In the genomic region with DNA sequence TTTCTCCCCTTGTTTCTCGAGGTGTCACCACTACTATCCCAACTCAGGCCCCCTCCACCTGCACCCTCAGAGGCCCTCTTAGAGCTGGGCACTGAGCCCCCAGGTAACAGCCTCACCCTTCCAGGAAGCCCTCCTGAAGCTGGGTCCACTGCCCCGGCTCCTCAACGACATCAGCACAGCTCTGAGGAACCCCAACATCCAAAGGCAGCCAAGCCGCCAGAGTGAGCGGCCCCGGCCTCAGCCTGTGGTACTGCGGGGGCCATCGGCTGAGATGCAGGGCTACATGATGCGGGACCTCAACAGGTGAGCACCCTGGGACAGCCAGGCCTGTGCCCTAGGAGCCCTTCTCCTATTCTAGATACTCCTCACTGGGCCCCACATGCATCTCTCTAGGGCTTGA, we compare ENCODE assay signal across 1 cellular context.
TF ChIP-seq lines count a peak whose summit lies in the region.

No MANE protein-coding gene starts in this region.

TF ChIP-seq in K562, 482 proteins besides CTCF, POLR2A, EP300 and RAD21:
- TF ChIP-seq SP1 (CRISPR knock-in tag; IDR thresholded peaks at IDR 0.05) (no peak), POLR2G (IDR thresholded peaks at IDR 0.05; ENCODE audit: low read depth, low read length) (peak; percentile 39; the same call in 1 of the 2 replicates), NR1H2 (CRISPR knock-in tag; IDR thresholded peaks at IDR 0.05) (no peak), ZNF143 (CRISPR knock-in tag; IDR thresholded peaks at IDR 0.05) (no peak), ETS2 (tag; IDR thresholded peaks at IDR 0.05; ENCODE audit: borderline replicate concordance, poor library complexity, severe bottlenecking) (no peak), PML (IDR thresholded peaks at IDR 0.05; ENCODE audit: low read length) (no peak), ZHX1 (conservative IDR thresholded peaks at IDR 0.05; ENCODE audit: low read length) (no peak)
- TF ChIP-seq, protein P1, sequence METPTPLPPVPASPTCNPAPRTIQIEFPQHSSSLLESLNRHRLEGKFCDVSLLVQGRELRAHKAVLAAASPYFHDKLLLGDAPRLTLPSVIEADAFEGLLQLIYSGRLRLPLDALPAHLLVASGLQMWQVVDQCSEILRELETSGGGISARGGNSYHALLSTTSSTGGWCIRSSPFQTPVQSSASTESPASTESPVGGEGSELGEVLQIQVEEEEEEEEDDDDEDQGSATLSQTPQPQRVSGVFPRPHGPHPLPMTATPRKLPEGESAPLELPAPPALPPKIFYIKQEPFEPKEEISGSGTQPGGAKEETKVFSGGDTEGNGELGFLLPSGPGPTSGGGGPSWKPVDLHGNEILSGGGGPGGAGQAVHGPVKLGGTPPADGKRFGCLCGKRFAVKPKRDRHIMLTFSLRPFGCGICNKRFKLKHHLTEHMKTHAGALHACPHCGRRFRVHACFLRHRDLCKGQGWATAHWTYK (CRISPR knock-in tag; IDR thresholded peaks at IDR 0.05) = no peak
TF ChIP-seq in K562: peak in this region for 1.
